In genomic region chr15:63764912-63765311, GRCh38 we compare ENCODE assay signal across 1 cellular context.
TF ChIP-seq lines count a peak whose summit lies in the region.

No MANE protein-coding gene starts in this region.

TF ChIP-seq in WTC11, 78 proteins besides CTCF, POLR2A, EP300 and RAD21 (continued from another document):
- TF ChIP-seq AR (CRISPR knock-in tag; IDR thresholded peaks at IDR 0.05) (no peak), SMAD4 (CRISPR knock-in tag; IDR thresholded peaks at IDR 0.05) (no peak), TEAD4 (CRISPR knock-in tag; IDR thresholded peaks at IDR 0.05) (no peak), IRF2 (CRISPR knock-in tag; IDR thresholded peaks at IDR 0.05; ENCODE audit: borderline replicate concordance, low read depth) (no peak), SP1 (CRISPR knock-in tag; conservative IDR thresholded peaks at IDR 0.05) (no peak), MAX (CRISPR knock-in tag; IDR thresholded peaks at IDR 0.05) (no peak), ZNF317 (CRISPR knock-in tag; IDR thresholded peaks at IDR 0.05; ENCODE audit: borderline replicate concordance, low read depth) (no peak), ZNF121 (CRISPR knock-in tag; IDR thresholded peaks at IDR 0.05) (no peak)
- TF ChIP-seq, protein P1, sequence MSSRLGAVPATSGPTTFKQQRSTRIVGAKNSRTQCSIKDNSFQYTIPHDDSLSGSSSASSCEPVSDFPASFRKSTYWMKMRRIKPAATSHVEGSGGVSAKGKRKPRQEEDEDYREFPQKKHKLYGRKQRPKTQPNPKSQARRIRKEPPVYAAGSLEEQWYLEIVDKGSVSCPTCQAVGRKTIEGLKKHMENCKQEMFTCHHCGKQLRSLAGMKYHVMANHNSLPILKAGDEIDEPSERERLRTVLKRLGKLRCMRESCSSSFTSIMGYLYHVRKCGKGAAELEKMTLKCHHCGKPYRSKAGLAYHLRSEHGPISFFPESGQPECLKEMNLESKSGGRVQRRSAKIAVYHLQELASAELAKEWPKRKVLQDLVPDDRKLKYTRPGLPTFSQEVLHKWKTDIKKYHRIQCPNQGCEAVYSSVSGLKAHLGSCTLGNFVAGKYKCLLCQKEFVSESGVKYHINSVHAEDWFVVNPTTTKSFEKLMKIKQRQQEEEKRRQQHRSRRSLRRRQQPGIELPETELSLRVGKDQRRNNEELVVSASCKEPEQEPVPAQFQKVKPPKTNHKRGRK (CRISPR knock-in tag; IDR thresholded peaks at IDR 0.05; ENCODE audit: borderline replicate concordance) = no peak
- TF ChIP-seq, protein P2, sequence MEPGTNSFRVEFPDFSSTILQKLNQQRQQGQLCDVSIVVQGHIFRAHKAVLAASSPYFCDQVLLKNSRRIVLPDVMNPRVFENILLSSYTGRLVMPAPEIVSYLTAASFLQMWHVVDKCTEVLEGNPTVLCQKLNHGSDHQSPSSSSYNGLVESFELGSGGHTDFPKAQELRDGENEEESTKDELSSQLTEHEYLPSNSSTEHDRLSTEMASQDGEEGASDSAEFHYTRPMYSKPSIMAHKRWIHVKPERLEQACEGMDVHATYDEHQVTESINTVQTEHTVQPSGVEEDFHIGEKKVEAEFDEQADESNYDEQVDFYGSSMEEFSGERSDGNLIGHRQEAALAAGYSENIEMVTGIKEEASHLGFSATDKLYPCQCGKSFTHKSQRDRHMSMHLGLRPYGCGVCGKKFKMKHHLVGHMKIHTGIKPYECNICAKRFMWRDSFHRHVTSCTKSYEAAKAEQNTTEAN (CRISPR knock-in tag; IDR thresholded peaks at IDR 0.05) = no peak
